15 cellular contexts compared by ENCODE assay signal in the genomic region with DNA sequence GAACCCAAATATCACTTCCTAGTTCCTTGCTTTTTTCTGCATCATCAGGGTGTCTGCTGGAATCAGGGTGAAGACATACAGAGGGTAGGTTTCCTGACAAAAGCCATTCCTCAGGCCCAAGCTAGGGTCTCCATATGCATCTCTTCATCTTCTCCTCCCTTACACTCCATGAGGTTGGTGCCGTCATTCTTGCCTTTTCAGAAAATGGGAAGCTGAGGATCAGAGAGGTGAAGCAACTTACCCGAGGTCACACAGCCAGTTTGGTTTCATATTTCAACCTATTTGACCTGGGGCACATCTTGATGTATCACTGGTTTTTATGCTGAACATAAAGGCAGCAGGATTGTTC. TPM values are rescaled to one million over a fixed set of nuclear protein-coding genes. Genes with fewer than 3 reads are reported as not detected.
DNase-seq lines count a peak whose midpoint lies in the region; ATAC-seq, FAIRE-seq and TF ChIP-seq lines count a peak whose summit lies in the region.
"Had no signal": no experiment of that assay in that cellular context is flagged by ENCODE, and none has a peak within 500 bp of the region (broad histone marks: within the 10 kb centered on the region; RNA-seq: fewer than 3 reads in every experiment).

No MANE protein-coding gene starts in this region.

- H3K27ac ChIP-seq in A549: no peak overlapping the region
- peak overlapping the region; percentile 97 for H3K27ac ChIP-seq in VCaP
- H3K27ac ChIP-seq in duodenal mucosa (ENCODE audit: low read depth, low read length): peak overlapping the region; percentile 24
- H3K27ac ChIP-seq in neural progenitor cell: no peak overlapping the region
- no peak overlapping the region for H3K27ac ChIP-seq in psoas muscle
- H3K27ac ChIP-seq: HL-60 had no signal

- H3K4me2 ChIP-seq in A549 (no peak overlapping the region), neural progenitor cell (peak overlapping the region; percentile 61)

- no peak for FAIRE-seq in A549 (lab: Jason Lieb, UNC)
- FAIRE-seq: GM12878, GM18507 had no signal

- H3K4me1 ChIP-seq in A549 (peaks cover 15% of the 10 kb centered on the region), duodenal mucosa (ENCODE audit: control insufficient read depth in 1 of 2, insufficient read depth in 2 of 2, low read length in 2 of 2) (peaks cover 37 to 38% of the 10 kb centered on the region in 2 donors), neural progenitor cell (peaks cover 22% of the 10 kb centered on the region), psoas muscle (no peaks in the 10 kb centered on the region)

- CTCF ChIA-PET in A549 (lab: Yijun Ruan, JAX): interaction anchor here (1.0 to 1.4 kb wide), 4 partner anchors 10 to 139 kb away, joined by 3 to 5 read pairs (median 4); no protein-coding TSS in a partner anchor

- H3K27me3 Mint-ChIP-seq in neural progenitor cell (ENCODE audit: insufficient read depth, low read depth): peaks cover 20% of the 10 kb centered on the region

- no peaks in the 10 kb centered on the region for H3K9me3 Mint-ChIP-seq in neural progenitor cell

- H3K9ac ChIP-seq in duodenal mucosa (ENCODE audit: low read depth in 1 of 2, low read length in 2 of 2) (no peak overlapping the region), neural progenitor cell (no peak overlapping the region)

- no peaks in the 10 kb centered on the region for H3K27me3 ChIP-seq in duodenal mucosa (ENCODE audit: control insufficient read depth in 1 of 2, insufficient read depth in 2 of 2, low read length in 2 of 2)
- H3K27me3 ChIP-seq in neural progenitor cell: peaks cover 11% of the 10 kb centered on the region
- no peaks in the 10 kb centered on the region for H3K27me3 ChIP-seq in psoas muscle (ENCODE audit: insufficient read depth in 3 of 3, low read length in 2 of 3)

- H3K9me3 ChIP-seq in A549: no peaks in the 10 kb centered on the region
- H3K9me3 ChIP-seq in duodenal mucosa (ENCODE audit: control insufficient read depth in 1 of 2, low read length in 2 of 2): no peaks in the 10 kb centered on the region
- H3K9me3 ChIP-seq in neural progenitor cell (ENCODE audit: low read depth): no peaks in the 10 kb centered on the region
- H3K9me3 ChIP-seq in psoas muscle: no peaks in the 10 kb centered on the region

- no peak for DNase-seq in A549 (ENCODE audit: low read depth in 1 of 2, low spot score in 1 of 2)
- no peak for DNase-seq in neural progenitor cell (ENCODE audit: low spot score)
- no peak for DNase-seq in psoas muscle
- DNase-seq: 8988T; C1 segment of cervical spinal cord; CD4-positive, alpha-beta memory T cell; HCEC 1CT had no signal

- WGBS in A549 (ENCODE audit: missing lambda C conversion rate): 58% methylated on average over 2 of the region's 2 CpGs
- 69 to 72% (median 72%) methylated on average over 2 of the region's 2 CpGs for WGBS in psoas muscle, 3 donors

- no peak for TF ChIP-seq RAD21 in A549 (conservative IDR thresholded peaks at IDR 0.05 in 1 of 2, IDR thresholded peaks at IDR 0.05 in 1 of 2)

- peaks cover 28% of the 10 kb centered on the region for H3F3A ChIP-seq in neural progenitor cell (ENCODE audit: low read depth)

- POLR2A ChIA-PET in A549 (lab: Yijun Ruan, JAX): no interaction called here

- no peak for TF ChIP-seq POLR2A in A549 (IDR thresholded peaks at IDR 0.05; ENCODE audit: low read length)

- no peak overlapping the region for H3K27ac Mint-ChIP-seq in neural progenitor cell
- H3K27ac Mint-ChIP-seq: B cell; CD4-positive, alpha-beta memory T cell had no signal

- intact Hi-C loops in psoas muscle (cut with DNase I): no loop called here

- H3K4me3 Mint-ChIP-seq in neural progenitor cell: no peak overlapping the region
- H3K4me3 Mint-ChIP-seq: B cell; CD4-positive, alpha-beta memory T cell had no signal

- H3K4me1 Mint-ChIP-seq in neural progenitor cell: peaks cover 45% of the 10 kb centered on the region
- H3K4me1 Mint-ChIP-seq: B cell; CD4-positive, alpha-beta memory T cell had no signal

- H3K36me3 ChIP-seq in duodenal mucosa (ENCODE audit: control insufficient read depth in 1 of 2, insufficient read depth in 2 of 2, low read length in 2 of 2) (no peaks in the 10 kb centered on the region), neural progenitor cell (no peaks in the 10 kb centered on the region), psoas muscle (ENCODE audit: insufficient read depth in 1 of 2, low read depth in 1 of 2) (no peaks in the 10 kb centered on the region)

- H3K4me3 ChIP-seq in A549 (no peak overlapping the region), duodenal mucosa (ENCODE audit: low read depth in 1 of 2, low read length in 2 of 2) (no peak overlapping the region), neural progenitor cell (no peak overlapping the region), psoas muscle (no peak overlapping the region)
- H3K4me3 ChIP-seq: GM12878 had no signal

- no peak overlapping the region for H2AFZ ChIP-seq in neural progenitor cell (replicated peaks)

- no peak for TF ChIP-seq EP300 in A549 (IDR thresholded peaks at IDR 0.05)

- no peaks in the 10 kb centered on the region for H4K20me1 ChIP-seq in neural progenitor cell (ENCODE audit: low read depth)

- TF ChIP-seq CTCF in A549 (IDR thresholded peaks at IDR 0.05) (no peak), VCaP (conservative IDR thresholded peaks at IDR 0.05) (no peak), neural progenitor cell (IDR thresholded peaks at IDR 0.05) (no peak), psoas muscle (IDR thresholded peaks at IDR 0.05) (no peak)

- no peaks in the 10 kb centered on the region for H3K36me3 Mint-ChIP-seq in neural progenitor cell
- H3K36me3 Mint-ChIP-seq: CD4-positive, alpha-beta memory T cell had no signal

- H3K79me2 ChIP-seq in neural progenitor cell (ENCODE audit: low read depth): no peaks in the 10 kb centered on the region

- ATAC-seq in A549 (no peak), GM19351 (IDR thresholded peaks at IDR 0.05; ENCODE audit: unreplicated experiment) (no peak), psoas muscle (no peak), GM21786 (IDR thresholded peaks at IDR 0.05; ENCODE audit: unreplicated experiment) (no peak)
- ATAC-seq: GM12878 had no signal

TF ChIP-seq in A549, 52 proteins besides CTCF, POLR2A, EP300 and RAD21:
- TF ChIP-seq ZC3H11A (IDR thresholded peaks at IDR 0.05): no peak
- TF ChIP-seq ZFP36 (IDR thresholded peaks at IDR 0.05; ENCODE audit: borderline replicate concordance, partially characterized antibody): peak; percentile 70
- TF ChIP-seq ESRRA (IDR thresholded peaks at IDR 0.05; ENCODE audit: borderline replicate concordance, low read length): no peak
- no peak for TF ChIP-seq HOXA7 (CRISPR knock-in tag; IDR thresholded peaks at IDR 0.05)
- no peak for TF ChIP-seq MYC (IDR thresholded peaks at IDR 0.05; ENCODE audit: borderline replicate concordance, low read length)
- no peak for TF ChIP-seq POLR2AphosphoS2 (conservative IDR thresholded peaks at IDR 0.05; ENCODE audit: low read length)
- no peak for TF ChIP-seq RARB (CRISPR knock-in tag; IDR thresholded peaks at IDR 0.05)
- no peak for TF ChIP-seq FOSB (CRISPR knock-in tag; IDR thresholded peaks at IDR 0.05)
- peak; percentile 65; the same call in 1 of the 2 replicates for TF ChIP-seq KDM1A (IDR thresholded peaks at IDR 0.05; ENCODE audit: low read depth)
- TF ChIP-seq JUNB (IDR thresholded peaks at IDR 0.05): no peak
- TF ChIP-seq, protein P1, sequence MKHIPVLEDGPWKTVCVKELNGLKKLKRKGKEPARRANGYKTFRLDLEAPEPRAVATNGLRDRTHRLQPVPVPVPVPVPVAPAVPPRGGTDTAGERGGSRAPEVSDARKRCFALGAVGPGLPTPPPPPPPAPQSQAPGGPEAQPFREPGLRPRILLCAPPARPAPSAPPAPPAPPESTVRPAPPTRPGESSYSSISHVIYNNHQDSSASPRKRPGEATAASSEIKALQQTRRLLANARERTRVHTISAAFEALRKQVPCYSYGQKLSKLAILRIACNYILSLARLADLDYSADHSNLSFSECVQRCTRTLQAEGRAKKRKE (CRISPR knock-in tag; IDR thresholded peaks at IDR 0.05; ENCODE audit: low read depth): no peak
- no peak for TF ChIP-seq TP53 (CRISPR knock-in tag; IDR thresholded peaks at IDR 0.05)
- TF ChIP-seq, protein P2, sequence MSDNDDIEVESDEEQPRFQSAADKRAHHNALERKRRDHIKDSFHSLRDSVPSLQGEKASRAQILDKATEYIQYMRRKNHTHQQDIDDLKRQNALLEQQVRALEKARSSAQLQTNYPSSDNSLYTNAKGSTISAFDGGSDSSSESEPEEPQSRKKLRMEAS (IDR thresholded peaks at IDR 0.05): no peak
- no peak for TF ChIP-seq PHF8 (IDR thresholded peaks at IDR 0.05; ENCODE audit: borderline replicate concordance, low read depth)
- no peak for TF ChIP-seq NR3C1 (IDR thresholded peaks at IDR 0.05)
- TF ChIP-seq FOSL2 (IDR thresholded peaks at IDR 0.05): no peak
- no peak for TF ChIP-seq FOSL2 (CRISPR knock-in tag; IDR thresholded peaks at IDR 0.05)
TF ChIP-seq in A549: peak in this region for 2.

RNA-seq across cellular contexts. Expression of a gene that starts 7.3 kb away (rescaled TPM):
- polyA plus RNA-seq in A549 (2011; rRNA removed) (0.97 and 0.98 TPM in 2 replicates), A549 (2017; fragmentation: RNase III; extraction: RNeasy Plus Mini Kit Qiagen cat#74134 plus additional on column Dnase treatment) (3.0 to 3.3 TPM (median 3.2 TPM) in 3 replicates), psoas muscle (10 to 100 TPM in 1 of 3 donors, 1 to 10 TPM in 1, under 1 TPM in 1; 0.59 to 15.8 (median 3.3) TPM)
- polyA plus RNA-seq in A549 (2012; cell fraction: cytosol; rRNA removed): 3.2 and 6.2 TPM in 2 replicates
- 2.5 and 4.6 TPM in 2 replicates for polyA plus RNA-seq in A549 (2012; cell fraction: nucleus; rRNA removed)
- polyA minus RNA-seq in A549 (2011; rRNA and poly(A)+ RNA removed): 1.2 and 1.5 TPM in 2 replicates
- total RNA-seq in neural progenitor cell (ENCODE audit: low replicate concordance) (2.5 and 10.6 TPM in 2 replicates), psoas muscle (1 to 10 TPM; 1.8 to 6.1 (median 5.5) TPM)

Comparison
In these comparisons a context has a peak if more than half of its experiments do, and no peak if none do; other contexts are left out.
1. H3K27ac ChIP-seq: peak in VCaP (single experiment) and duodenal mucosa (single experiment); none in A549 (0 of 2), neural progenitor cell (single experiment) and psoas muscle (single experiment).